ENCODE assay signal across 17 cellular contexts in the genomic region with DNA sequence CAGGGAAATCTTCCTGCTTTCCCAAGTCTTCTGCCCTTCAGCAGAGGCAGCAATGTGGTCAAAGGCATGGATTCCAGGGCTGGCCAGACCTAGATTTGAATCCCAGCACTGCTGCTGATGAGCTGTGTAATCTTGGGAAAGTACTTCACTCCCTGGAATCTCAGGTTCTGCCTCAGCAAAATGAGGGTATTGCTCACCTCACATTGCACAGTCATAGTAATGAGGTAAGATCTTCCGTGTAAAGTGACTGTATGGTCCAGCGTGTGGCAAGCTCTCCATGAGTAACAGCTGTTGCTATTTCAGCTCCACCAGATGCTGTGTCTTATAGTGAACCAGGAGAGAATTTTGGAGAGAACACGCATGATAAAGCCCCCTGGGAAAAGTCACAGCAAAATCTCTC. TPM values are rescaled to one million over a fixed set of nuclear protein-coding genes. Genes with fewer than 3 reads are reported as not detected.
A peak's percentile ranks its signal among the peaks of the same experiment; 100 is the strongest.
DNase-seq lines count a peak whose midpoint lies in the region; ATAC-seq, FAIRE-seq and TF ChIP-seq lines count a peak whose summit lies in the region.
"Had no signal": no experiment of that assay in that cellular context is flagged by ENCODE, and none has a peak within 500 bp of the region (broad histone marks: within the 10 kb centered on the region; RNA-seq: fewer than 3 reads in every experiment).

No MANE protein-coding gene starts in this region.

- no peaks in the 10 kb centered on the region for H3K36me3 Mint-ChIP-seq in activated CD8-positive, alpha-beta memory T cell treated with anti-CD3 and anti-CD28 coated beads, Interleukin-2, amount 10 ng/mL, durations not matched to agents 7 days and 5 days
- H3K36me3 Mint-ChIP-seq: activated CD4-positive, alpha-beta memory T cell treated with anti-CD3 and anti-CD28 coated beads for 36 hours; CD8-positive, alpha-beta memory T cell had no signal

- H3K4me1 Mint-ChIP-seq in activated CD8-positive, alpha-beta memory T cell treated with anti-CD3 and anti-CD28 coated beads, Interleukin-2, amount 10 ng/mL, durations not matched to agents 7 days and 5 days: peaks cover 6% of the 10 kb centered on the region

- WGBS in smooth muscle cell (ENCODE audit: low lambda C conversion rate): 38% methylated on average over 3 of the region's 3 CpGs

- H3K79me2 ChIP-seq in fibroblast of lung (ENCODE audit: control insufficient read depth, insufficient read depth, low read length): no peaks in the 10 kb centered on the region
- H3K79me2 ChIP-seq in smooth muscle cell (ENCODE audit: low read depth): no peaks in the 10 kb centered on the region

- H3K9ac ChIP-seq in fibroblast of lung (ENCODE audit: insufficient read depth, low read length) (no peak overlapping the region), smooth muscle cell (ENCODE audit: low read depth) (no peak overlapping the region)

- no peak overlapping the region for H3K27ac Mint-ChIP-seq in activated CD8-positive, alpha-beta memory T cell treated with anti-CD3 and anti-CD28 coated beads, Interleukin-2, amount 10 ng/mL, durations not matched to agents 7 days and 5 days
- H3K27ac Mint-ChIP-seq: activated CD4-positive, alpha-beta memory T cell treated with anti-CD3 and anti-CD28 coated beads for 36 hours; activated T-helper 2 cell treated with anti-CD3 and anti-CD28 coated beads, Interferon-gamma antibody, Interleukin-2, Interleukin-4, amounts not matched to agents 10 μg/mL and 5 μg/mL and 100 μg/mL, durations not matched to agents 14 hours and 24 hours and 36 hours; CD8-positive, alpha-beta memory T cell had no signal

- no peaks in the 10 kb centered on the region for H3K9me3 Mint-ChIP-seq in activated CD8-positive, alpha-beta memory T cell treated with anti-CD3 and anti-CD28 coated beads, Interleukin-2, amount 10 ng/mL, durations not matched to agents 7 days and 5 days (ENCODE audit: low read depth)
- H3K9me3 Mint-ChIP-seq: activated CD4-positive, alpha-beta memory T cell treated with anti-CD3 and anti-CD28 coated beads for 36 hours; activated T-helper 2 cell treated with anti-CD3 and anti-CD28 coated beads, Interferon-gamma antibody, Interleukin-2, Interleukin-4, amounts not matched to agents 10 μg/mL and 5 μg/mL and 100 μg/mL, durations not matched to agents 14 hours and 24 hours and 36 hours; CD8-positive, alpha-beta memory T cell had no signal

- H4K20me1 ChIP-seq in fibroblast of lung (ENCODE audit: control insufficient read depth, extremely low read depth, insufficient read depth, low read length) (no peaks in the 10 kb centered on the region), smooth muscle cell (ENCODE audit: low read depth) (no peaks in the 10 kb centered on the region)

- H3K4me3 ChIP-seq in fibroblast of lung (replicated peaks in 1 of 4; ENCODE audit: control extremely low read depth in 1 of 4, insufficient read depth in 1 of 4, low read depth in 3 of 4, low read length in 4 of 4) (no peak overlapping the region), smooth muscle cell (no peak overlapping the region)
- H3K4me3 ChIP-seq: adrenal gland, left lung, psoas muscle had no signal

- H3F3A ChIP-seq in smooth muscle cell (ENCODE audit: low read depth): no peaks in the 10 kb centered on the region

- H3K4me3 Mint-ChIP-seq in activated CD8-positive, alpha-beta memory T cell treated with anti-CD3 and anti-CD28 coated beads, Interleukin-2, amount 10 ng/mL, durations not matched to agents 7 days and 5 days: no peak overlapping the region
- H3K4me3 Mint-ChIP-seq: activated CD4-positive, alpha-beta memory T cell treated with anti-CD3 and anti-CD28 coated beads for 36 hours; CD8-positive, alpha-beta memory T cell had no signal

- no peaks in the 10 kb centered on the region for H3K36me3 ChIP-seq in fibroblast of lung (ENCODE audit: control insufficient read depth, insufficient read depth, low read length)
- no peaks in the 10 kb centered on the region for H3K36me3 ChIP-seq in smooth muscle cell (ENCODE audit: low read depth)
- H3K36me3 ChIP-seq: adrenal gland, left lung had no signal

- DNase-seq in SIG-M5 treated with dmso at 0.1 percent for 504 hours (lab: John Stamatoyannopoulos, UW; ENCODE audit: unreplicated experiment) (peak; percentile 42), SIG-M5 (lab: John Stamatoyannopoulos, UW) (no peak), RKO (ENCODE audit: low spot score) (peak; percentile 68), fibroblast of lung (ENCODE audit: low read depth in 2 of 2) (peak; percentile 47 to 73), smooth muscle cell (lab: John Stamatoyannopoulos, UW; ENCODE audit: unreplicated experiment) (no peak), GM12891 (ENCODE audit: insufficient read length, low spot score) (no peak)
- no peak for DNase-seq in activated CD8-positive, alpha-beta memory T cell treated with anti-CD3 and anti-CD28 coated beads, Interleukin-2, amount 10 ng/mL, durations not matched to agents 7 days and 5 days
- DNase-seq: 8988T; activated CD4-positive, alpha-beta memory T cell treated with anti-CD3 and anti-CD28 coated beads for 36 hours; CD8-positive, alpha-beta memory T cell; left lung; MM.1S; NK-92 treated with Interleukin-12 subunit alpha and Interleukin-12 subunit beta, amount 100 ng/mL, for 24 hours; psoas muscle had no signal

- H3K4me2 ChIP-seq in fibroblast of lung (ENCODE audit: extremely low read depth, insufficient read depth, low read length) (no peak overlapping the region), smooth muscle cell (peak overlapping the region; percentile 15)

- TF ChIP-seq CTCF in fibroblast of lung (conservative IDR thresholded peaks at IDR 0.05 in 1 of 2, IDR thresholded peaks at IDR 0.05 in 1 of 2; ENCODE audit: low read depth in 1 of 2, low read length in 2 of 2) (no peak), smooth muscle cell (IDR thresholded peaks at IDR 0.05; ENCODE audit: borderline replicate concordance, insufficient read depth, poor library complexity, severe bottlenecking) (no peak)

- no peak overlapping the region for H3K27ac ChIP-seq in fibroblast of lung (ENCODE audit: insufficient read depth, low read length)
- H3K27ac ChIP-seq in smooth muscle cell (ENCODE audit: low read depth): peak overlapping the region; percentile 66
- H3K27ac ChIP-seq: adrenal gland, left lung, psoas muscle had no signal

- H3K9me3 ChIP-seq in fibroblast of lung (ENCODE audit: control insufficient read depth, insufficient read depth, low read depth, low read length) (no peaks in the 10 kb centered on the region), smooth muscle cell (replicated peaks; ENCODE audit: low read depth) (no peaks in the 10 kb centered on the region)
- H3K9me3 ChIP-seq: adrenal gland, left lung, psoas muscle had no signal

- no peak for FAIRE-seq in GM12891 (lab: Jason Lieb, UNC)

- H3K27me3 Mint-ChIP-seq in activated CD8-positive, alpha-beta memory T cell treated with anti-CD3 and anti-CD28 coated beads, Interleukin-2, amount 10 ng/mL, durations not matched to agents 7 days and 5 days: peaks cover 27% of the 10 kb centered on the region

- CTCF ChIA-PET in activated CD8-positive, alpha-beta memory T cell treated with anti-CD3 and anti-CD28 coated beads, Interleukin-2, amount 10 ng/mL, durations not matched to agents 7 days and 5 days (lab: Charles Lee): no interaction called here

- no peak for TF ChIP-seq POLR2A in GM12891 (IDR thresholded peaks at IDR 0.05; ENCODE audit: low read depth, low read length)

- H2AFZ ChIP-seq in fibroblast of lung (ENCODE audit: low read length) (no peak overlapping the region), smooth muscle cell (ENCODE audit: low read depth) (no peak overlapping the region)

- H3K27me3 ChIP-seq in fibroblast of lung (ENCODE audit: control insufficient read depth, insufficient read depth, low read length) (no peaks in the 10 kb centered on the region), smooth muscle cell (ENCODE audit: low read depth) (no peaks in the 10 kb centered on the region)
- H3K27me3 ChIP-seq: adrenal gland, left lung had no signal

- no peak for ATAC-seq in GM18870 (IDR thresholded peaks at IDR 0.05; ENCODE audit: unreplicated experiment)
- no peak for ATAC-seq in activated CD8-positive, alpha-beta memory T cell treated with anti-CD3 and anti-CD28 coated beads, Interleukin-2, amount 10 ng/mL, durations not matched to agents 7 days and 5 days
- ATAC-seq: left lung, psoas muscle had no signal

- H3K4me1 ChIP-seq in fibroblast of lung (ENCODE audit: control insufficient read depth, extremely low read depth, insufficient read depth, low read length) (no peaks in the 10 kb centered on the region), smooth muscle cell (ENCODE audit: low read depth) (peaks cover 18% of the 10 kb centered on the region)
- H3K4me1 ChIP-seq: psoas muscle had no signal

TF ChIP-seq in GM12891, 5 proteins besides CTCF, POLR2A, EP300 and RAD21:
- TF ChIP-seq TAF1 (IDR thresholded peaks at IDR 0.05; ENCODE audit: low read depth, low read length) (no peak), SPI1 (IDR thresholded peaks at IDR 0.05; ENCODE audit: low read depth, low read length) (no peak), PAX5 (IDR thresholded peaks at IDR 0.05; ENCODE audit: insufficient read depth, low read length, severe bottlenecking) (no peak), POU2F2 (IDR thresholded peaks at IDR 0.05; ENCODE audit: low read depth, low read length) (no peak), POLR2AphosphoS5 (IDR thresholded peaks at IDR 0.05; ENCODE audit: low read depth, low read length) (no peak)

RNA-seq across cellular contexts. Expression of a gene that starts 56.1 kb away (rescaled TPM):
- total RNA-seq in fibroblast of lung: 50.8 and 234 TPM in 2 replicates
- polyA plus RNA-seq in fibroblast of lung: 269 and 400 TPM in 2 replicates
- polyA plus RNA-seq in fibroblast of lung (2012): 178 and 273 TPM in 2 replicates
- 417 and 423 TPM in 2 replicates for polyA minus RNA-seq in fibroblast of lung (ENCODE audit: low replicate concordance)
- 287 and 367 TPM in 2 replicates for total RNA-seq in smooth muscle cell
- 337 and 338 TPM in 2 replicates for polyA plus RNA-seq in smooth muscle cell
- not detected for polyA plus RNA-seq in GM12891 (2012; ENCODE audit: low read depth, missing spikeins)
- total RNA-seq in activated CD8-positive, alpha-beta memory T cell treated with anti-CD3 and anti-CD28 coated beads, Interleukin-2, amount 10 ng/mL, durations not matched to agents 7 days and 5 days: under 1 TPM in 1 of 2 experiments, not detected in 1; 0.23 TPM
- polyA plus RNA-seq: CD8-positive, alpha-beta memory T cell had no signal

Comparison
In these comparisons a context has a peak if more than half of its experiments do, and no peak if none do; other contexts are left out.
1. DNase-seq: peak in SIG-M5 treated with dmso at 0.1 percent for 504 hours (single experiment), RKO (single experiment) and fibroblast of lung (2 of 2); none in SIG-M5 (single experiment), smooth muscle cell (single experiment), GM12891 (single experiment) and activated CD8-positive, alpha-beta memory T cell treated with anti-CD3 and anti-CD28 coated beads, Interleukin-2, amount 10 ng/mL, durations not matched to agents 7 days and 5 days (single experiment).
2. RNA of a gene that starts 56.1 kb away (total RNA-seq): 287 to 367 TPM in smooth muscle cell and 50.8 to 234 TPM in fibroblast of lung; 0.23 TPM in activated CD8-positive, alpha-beta memory T cell treated with anti-CD3 and anti-CD28 coated beads, Interleukin-2, amount 10 ng/mL, durations not matched to agents 7 days and 5 days; every median in the first group is over 10 times any median in the second.